In genomic region chr2:29233428-29233827, GRCh38 we compare ENCODE assay signal across 23 cellular contexts.
DNase-seq lines count a peak whose midpoint lies in the region; ATAC-seq and TF ChIP-seq lines count a peak whose summit lies in the region.
"Had no signal": no experiment of that assay in that cellular context is flagged by ENCODE, and none has a peak within 500 bp of the region (broad histone marks: within the 10 kb centered on the region; RNA-seq: fewer than 3 reads in every experiment).

No MANE protein-coding gene starts in this region.

- H4K20me1 ChIP-seq in H9 (ENCODE audit: control insufficient read depth, insufficient read depth, insufficient read length) = no peaks in the 10 kb centered on the region

- no peak overlapping the region for H3K18ac ChIP-seq in H9 (ENCODE audit: insufficient read length, low read depth, low read length)

- H3K4me3 Mint-ChIP-seq in MCF 10A (ENCODE audit: unreplicated experiment) = no peak overlapping the region
- no peak overlapping the region for H3K4me3 Mint-ChIP-seq in mesothelial cell of epicardium
- no peak overlapping the region for H3K4me3 Mint-ChIP-seq in H9
- H3K4me3 Mint-ChIP-seq: activated B cell treated with CpG ODN at 0.5 μM for 24 hours; endodermal cell; stimulated activated naive CD8-positive, alpha-beta T cell treated with anti-CD3 and anti-CD28 coated beads, Interleukin-15, Interleukin-2, amounts not matched to agents 100 ng/mL and 50 ng/mL, for 24 hours had no signal

- no peak overlapping the region for H3K14ac ChIP-seq in H9 (ENCODE audit: insufficient read depth, low read length)

- H2BK5ac ChIP-seq in H9 (ENCODE audit: insufficient read length, low read length) = no peak overlapping the region

- H3K36me3 Mint-ChIP-seq in MCF 10A (ENCODE audit: insufficient read depth, unreplicated experiment) = no peaks in the 10 kb centered on the region
- no peaks in the 10 kb centered on the region for H3K36me3 Mint-ChIP-seq in mesothelial cell of epicardium
- no peaks in the 10 kb centered on the region for H3K36me3 Mint-ChIP-seq in H9 (ENCODE audit: insufficient read depth in 1 of 3, low read depth in 3 of 3)
- H3K36me3 Mint-ChIP-seq: activated naive CD4-positive, alpha-beta T cell treated with anti-CD3 and anti-CD28 coated beads, Interleukin-2, amount 50 U/mL, for 72 hours had no signal

- peak in 1 of 2 donors; percentile 60 for DNase-seq in breast epithelium (ENCODE audit: low spot score in 2 of 2)
- no peak for DNase-seq in MCF 10A (ENCODE audit: unreplicated experiment)
- peak; percentile 24 for DNase-seq in RWPE1 (ENCODE audit: low spot score)
- DNase-seq in mesothelial cell of epicardium (ENCODE audit: low spot score in 2 of 2, unreplicated experiment in 2 of 2) = no peak
- DNase-seq in T-helper 9 cell = no peak
- DNase-seq in H9 = no peak
- DNase-seq in GM20000 (ENCODE audit: low spot score) = no peak
- DNase-seq: activated B cell treated with CpG ODN at 0.5 μM for 24 hours; aorta; BE2C; endodermal cell; kidney; lower lobe of right lung; NCI-H1417 treated with DMSO at 0.1 percent for 48 hours; NCI-H748 treated with DMSO at 0.1 percent for 48 hours; sigmoid colon; stimulated activated CD4-positive, alpha-beta T cell treated with anti-CD3 and anti-CD28 coated beads, Interleukin-15, amount 100 ng/mL, for 24 hours had no signal

- H3K27ac Mint-ChIP-seq in MCF 10A (ENCODE audit: low read depth, unreplicated experiment) (no peak overlapping the region), mesothelial cell of epicardium (peak overlapping the region; percentile 83), H9 (peak overlapping the region in 1 of 3 experiments; percentile 2; a peak in 2 of 7 replicates)
- H3K27ac Mint-ChIP-seq: activated B cell treated with CpG ODN at 0.5 μM for 24 hours; endodermal cell; stimulated activated naive CD8-positive, alpha-beta T cell treated with anti-CD3 and anti-CD28 coated beads, Interleukin-15, Interleukin-2, amounts not matched to agents 100 ng/mL and 50 ng/mL, for 24 hours had no signal

- no peak overlapping the region for H4K5ac ChIP-seq in H9 (ENCODE audit: insufficient read length, low read depth, low read length)

- no peak overlapping the region for H3T11ph ChIP-seq in H9 (ENCODE audit: low read length)

- H2BK12ac ChIP-seq in H9 (ENCODE audit: insufficient read length, low read depth, low read length) = no peak overlapping the region

- no peak overlapping the region for H2AFZ ChIP-seq in H9 (ENCODE audit: low read length)

- H3K56ac ChIP-seq in H9 (ENCODE audit: insufficient read length, low read depth, low read length) = no peak overlapping the region

- H2BK15ac ChIP-seq in H9 (ENCODE audit: low read depth, low read length) = no peak overlapping the region

- H4K8ac ChIP-seq in H9 (replicated peaks; ENCODE audit: insufficient read length, low read depth, low read length) = no peak overlapping the region

- no peak overlapping the region for H2BK120ac ChIP-seq in H9 (ENCODE audit: low read depth, low read length, poor library complexity, severe bottlenecking)

- no peak overlapping the region for H4K91ac ChIP-seq in H9 (ENCODE audit: insufficient read length, low read depth, low read length)

- no peaks in the 10 kb centered on the region for H3K79me2 ChIP-seq in H9 (ENCODE audit: insufficient read depth, low read length)

- H3K4me1 ChIP-seq in breast epithelium = no peaks in the 10 kb centered on the region
- H3K4me1 ChIP-seq in H9 (ENCODE audit: insufficient read depth, low read length) = no peaks in the 10 kb centered on the region
- H3K4me1 ChIP-seq: A549, lower lobe of right lung, sigmoid colon, tibial nerve had no signal

- H3K9ac ChIP-seq in H9 (ENCODE audit: extremely low read depth, insufficient read length, low read length) = no peak overlapping the region

- H3K79me1 ChIP-seq in H9 (ENCODE audit: insufficient read depth, low read depth, low read length, poor library complexity, severe bottlenecking) = no peaks in the 10 kb centered on the region

- no peak for TF ChIP-seq POLR2A in breast epithelium (IDR thresholded peaks at IDR 0.05)

- H3K23me2 ChIP-seq in H9 (ENCODE audit: insufficient read length, low read depth, low read length, poor library complexity, severe bottlenecking) = no peaks in the 10 kb centered on the region

- WGBS in H9 (ENCODE audit: extremely low coverage, insufficient read length, low lambda C conversion rate) = no CpG with 5 or more reads among the region's 6 CpGs

- H3K9me3 ChIP-seq in breast epithelium (no peaks in the 10 kb centered on the region), H9 (ENCODE audit: control insufficient read depth, low read depth, low read length) (no peaks in the 10 kb centered on the region)
- H3K9me3 ChIP-seq: A549, BE2C, lower lobe of right lung, sigmoid colon, tibial nerve had no signal

- no peak overlapping the region for H3K4ac ChIP-seq in H9 (ENCODE audit: low read depth, low read length)

- H3K9me3 Mint-ChIP-seq in MCF 10A (ENCODE audit: unreplicated experiment) (no peaks in the 10 kb centered on the region), mesothelial cell of epicardium (no peaks in the 10 kb centered on the region), H9 (no peaks in the 10 kb centered on the region)
- H3K9me3 Mint-ChIP-seq: activated B cell treated with CpG ODN at 0.5 μM for 24 hours; activated naive CD4-positive, alpha-beta T cell treated with anti-CD3 and anti-CD28 coated beads, Interleukin-2, amount 50 U/mL, for 72 hours; endodermal cell; stimulated activated naive CD8-positive, alpha-beta T cell treated with anti-CD3 and anti-CD28 coated beads, Interleukin-15, Interleukin-2, amounts not matched to agents 100 ng/mL and 50 ng/mL, for 24 hours had no signal

- H3K36me3 ChIP-seq in breast epithelium = no peaks in the 10 kb centered on the region
- H3K36me3 ChIP-seq: BE2C, lower lobe of right lung, sigmoid colon, tibial nerve had no signal

- H3K4me2 ChIP-seq in H9 (ENCODE audit: insufficient read depth, insufficient read length, low read length) = no peak overlapping the region
- H3K4me2 ChIP-seq: A549 had no signal

- POLR2A ChIA-PET in MCF 10A (lab: Yijun Ruan, JAX) = no interaction called here
- POLR2A ChIA-PET in RWPE1 (lab: Yijun Ruan, JAX; ENCODE audit: low non-redundant PET) = no interaction called here

- intact Hi-C loops in breast epithelium (cut with DNase I; ENCODE audit: low total_unique reads) = no loop called here
- intact Hi-C loops in MCF 10A (cut with micrococcal nuclease) = loop anchor here (10.0 kb wide), 1 partner anchor 791 kb away; no protein-coding TSS in a partner anchor

- CTCF ChIA-PET in MCF 10A (lab: Yijun Ruan, JAX) = no interaction called here
- CTCF ChIA-PET in RWPE1 (lab: Yijun Ruan, JAX) = no interaction called here

- no peak for TF ChIP-seq CTCF in breast epithelium (IDR thresholded peaks at IDR 0.05)
- TF ChIP-seq CTCF in MCF 10A (IDR thresholded peaks at IDR 0.05; ENCODE audit: unreplicated experiment) = no peak
- no peak for TF ChIP-seq CTCF in RWPE1 (conservative IDR thresholded peaks at IDR 0.05; ENCODE audit: low read depth)
- TF ChIP-seq CTCF in mesothelial cell of epicardium (IDR thresholded peaks at IDR 0.05; ENCODE audit: unreplicated experiment) = no peak
- TF ChIP-seq CTCF in H9 (conservative IDR thresholded peaks at IDR 0.05) = no peak
- TF ChIP-seq CTCF in GM20000 (IDR thresholded peaks at IDR 0.05; ENCODE audit: extremely low read depth, missing control alignments) = no peak

- no TSS peak for BruUV-seq in MCF 10A (replicated peaks; lab: Mats Ljungman, UMichigan)

- no peak for ATAC-seq in GM21619 (IDR thresholded peaks at IDR 0.05; ENCODE audit: unreplicated experiment)
- ATAC-seq: A549; activated naive CD4-positive, alpha-beta T cell treated with anti-CD3 and anti-CD28 coated beads, Interleukin-2, amount 50 U/mL, for 72 hours; HCT116; lower lobe of right lung had no signal

- no peak overlapping the region for H2BK20ac ChIP-seq in H9 (ENCODE audit: low read depth, low read length, poor library complexity, severe bottlenecking)

- H3K27me3 ChIP-seq in breast epithelium = peaks cover 0 to 5% of the 10 kb centered on the region in 2 donors
- H3K27me3 ChIP-seq in H9 (ENCODE audit: insufficient read depth, low read length) = no peaks in the 10 kb centered on the region
- H3K27me3 ChIP-seq: BE2C, sigmoid colon, tibial nerve had no signal

- H3K27me3 Mint-ChIP-seq in MCF 10A (ENCODE audit: insufficient read depth, unreplicated experiment) = peaks cover 60% of the 10 kb centered on the region
- peaks cover 21% of the 10 kb centered on the region for H3K27me3 Mint-ChIP-seq in mesothelial cell of epicardium (ENCODE audit: low read depth)
- H3K27me3 Mint-ChIP-seq in H9 (ENCODE audit: low read depth) = peaks cover 10% of the 10 kb centered on the region

- H3K4me3 ChIP-seq in breast epithelium = no peak overlapping the region
- H3K4me3 ChIP-seq: A549, lower lobe of right lung, sigmoid colon, tibial nerve had no signal

- H3K27ac ChIP-seq in breast epithelium (peak overlapping the region; percentile 25 to 35), RWPE1 (no peak overlapping the region), H9 (ENCODE audit: insufficient read length, low read depth, low read length) (no peak overlapping the region)
- H3K27ac ChIP-seq: A549, lower lobe of right lung, sigmoid colon, tibial nerve had no signal

- no peak overlapping the region for H3K23ac ChIP-seq in H9 (ENCODE audit: insufficient read length, low read depth, low read length)

- H3K4me1 Mint-ChIP-seq in MCF 10A (ENCODE audit: insufficient read depth, unreplicated experiment) (no peaks in the 10 kb centered on the region), mesothelial cell of epicardium (peaks cover 8% of the 10 kb centered on the region), H9 (no peaks in the 10 kb centered on the region; a peak in 1 of 4 replicates)
- H3K4me1 Mint-ChIP-seq: activated B cell treated with CpG ODN at 0.5 μM for 24 hours, endodermal cell had no signal

- H2AK5ac ChIP-seq in H9 (ENCODE audit: insufficient read length, low read length) = no peak overlapping the region

Comparison
In these comparisons a context has a peak if more than half of its experiments do, and no peak if none do; other contexts are left out.
1. H3K27ac ChIP-seq: peak in breast epithelium (2 of 2); none in RWPE1 (single experiment) and H9 (single experiment).